ENCODE assay signal across 21 cellular contexts in genomic region chr11:71200761-71201160, GRCh38. TPM values are rescaled to one million over a fixed set of nuclear protein-coding genes. Genes with fewer than 3 reads are reported as not detected.
DNase-seq lines count a peak whose midpoint lies in the region; ATAC-seq lines count a peak whose summit lies in the region.
"Had no signal": no experiment of that assay in that cellular context is flagged by ENCODE, and none has a peak within 500 bp of the region (broad histone marks: within the 10 kb centered on the region; RNA-seq: fewer than 3 reads in every experiment).

No MANE protein-coding gene starts in this region.

- ATAC-seq in effector memory CD8-positive, alpha-beta T cell (replicated peaks), result no peak

- DNase-seq in DMS53 (lab: John Stamatoyannopoulos, UW) (peak; percentile 72), kidney tubule cell (ENCODE audit: low spot score) (peak; percentile 14), posterior vena cava (ENCODE audit: low spot score) (peak; percentile 63), NOMO-1 treated with dmso at 0.1 percent for 144 hours (lab: John Stamatoyannopoulos, UW; ENCODE audit: unreplicated experiment) (no peak), RPMI8226 (no peak)
- no peak for DNase-seq in effector memory CD8-positive, alpha-beta T cell
- no peak for DNase-seq in activated CD4-positive, CD25-positive, alpha-beta regulatory T cell (lab: John Stamatoyannopoulos, UW)
- DNase-seq: CD4-positive, alpha-beta T cell; DMS79; GM23248; H7; KBM-7; MG63; NCI-H1105 treated with DMSO at 0.1 percent for 48 hours; NCI-H146; NCI-H1930; NCI-H446 treated with DMSO at 0.1 percent for 48 hours; NCI-H526; SIG-M5; SW 1271 had no signal

- H3K27ac Mint-ChIP-seq in IgD-negative memory B cell, result peak overlapping the region in 2 of 3 donors; percentile 63 to 84
- no peak overlapping the region for H3K27ac Mint-ChIP-seq in effector memory CD8-positive, alpha-beta T cell
- H3K27ac Mint-ChIP-seq: CD4-positive, alpha-beta T cell had no signal

- peaks cover 6 to 26% (median 15%) of the 10 kb centered on the region in 3 donors for H3K4me1 Mint-ChIP-seq in IgD-negative memory B cell
- peaks cover 0 to 2% of the 10 kb centered on the region in 2 donors for H3K4me1 Mint-ChIP-seq in effector memory CD8-positive, alpha-beta T cell (ENCODE audit: low read depth in 2 of 2)

- intact Hi-C loops in posterior vena cava (cut with DNase I), result no loop called here

- H3K36me3 Mint-ChIP-seq in IgD-negative memory B cell, result no peaks in the 10 kb centered on the region
- no peaks in the 10 kb centered on the region for H3K36me3 Mint-ChIP-seq in effector memory CD8-positive, alpha-beta T cell (ENCODE audit: insufficient read depth)

- peaks cover 14% of the 10 kb centered on the region for H3K27me3 Mint-ChIP-seq in IgD-negative memory B cell
- peaks cover 0 to 15% of the 10 kb centered on the region in 2 donors for H3K27me3 Mint-ChIP-seq in effector memory CD8-positive, alpha-beta T cell
- H3K27me3 Mint-ChIP-seq: CD4-positive, alpha-beta T cell had no signal

- peak overlapping the region in 3 of 4 donors; percentile 2 to 48 (median 29) for H3K4me3 Mint-ChIP-seq in IgD-negative memory B cell
- H3K4me3 Mint-ChIP-seq in effector memory CD8-positive, alpha-beta T cell, result no peak overlapping the region
- H3K4me3 Mint-ChIP-seq: CD4-positive, alpha-beta T cell had no signal

- no peaks in the 10 kb centered on the region for H3K9me3 Mint-ChIP-seq in IgD-negative memory B cell
- H3K9me3 Mint-ChIP-seq in effector memory CD8-positive, alpha-beta T cell, result no peaks in the 10 kb centered on the region
- H3K9me3 Mint-ChIP-seq: CD4-positive, alpha-beta T cell had no signal

RNA-seq across cellular contexts. Expression of gene SHANK2, which starts 51.6 kb away (rescaled TPM):
- not detected for polyA plus RNA-seq in IgD-negative memory B cell
- total RNA-seq in posterior vena cava, result under 1 TPM; 0.51 to 0.67 TPM
- total RNA-seq: CD4-positive, alpha-beta T cell had no signal

Comparison
In these comparisons a context has a peak if more than half of its experiments do, and no peak if none do; other contexts are left out.
1. DNase-seq: peak in DMS53 (single experiment), kidney tubule cell (single experiment) and posterior vena cava (single experiment); none in NOMO-1 treated with dmso at 0.1 percent for 144 hours (single experiment), effector memory CD8-positive, alpha-beta T cell (0 of 3), RPMI8226 (single experiment) and activated CD4-positive, CD25-positive, alpha-beta regulatory T cell (0 of 4).
2. H3K27ac Mint-ChIP-seq: peak in IgD-negative memory B cell (2 of 3); none in effector memory CD8-positive, alpha-beta T cell (0 of 2).
3. H3K4me3 Mint-ChIP-seq: peak in IgD-negative memory B cell (3 of 4); none in effector memory CD8-positive, alpha-beta T cell (0 of 2).